25 cellular contexts compared by ENCODE assay signal in the genomic region with DNA sequence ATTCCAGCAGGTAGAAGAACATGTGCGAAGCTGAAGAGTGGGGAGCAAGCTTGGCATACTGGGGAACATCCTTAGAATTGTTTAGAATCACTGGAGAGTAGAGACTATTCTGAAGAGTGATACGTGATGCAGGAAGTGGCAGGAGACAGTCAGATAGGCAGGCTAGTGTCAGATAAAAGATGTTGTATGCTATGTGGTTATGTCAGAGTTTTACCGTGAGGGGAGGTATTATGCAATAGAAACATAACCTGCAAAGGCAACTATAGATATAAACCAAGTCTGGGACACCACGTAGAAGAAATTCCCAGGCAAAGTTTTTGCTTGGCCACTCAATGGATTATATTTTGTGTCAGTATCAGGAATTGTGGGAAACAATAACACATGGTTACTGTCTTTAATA.
"Had no signal": no experiment of that assay in that cellular context is flagged by ENCODE, and none has a peak within 500 bp of the region (broad histone marks: within the 10 kb centered on the region; RNA-seq: fewer than 3 reads in every experiment).

No MANE protein-coding gene starts in this region.

- H3K36me3 ChIP-seq: esophagus squamous epithelium, heart right ventricle, lower lobe of right lung, ovary, spleen, tibial artery had no signal

- H3K4me1 ChIP-seq: esophagus squamous epithelium, lower lobe of right lung, psoas muscle, spleen, testis had no signal

- H3K27me3 ChIP-seq: esophagus squamous epithelium, heart right ventricle, ovary, spleen, testis, tibial artery had no signal

- ATAC-seq: heart right ventricle; left ventricle myocardium superior; lower lobe of right lung; naive thymus-derived CD8-positive, alpha-beta T cell; psoas muscle; right cardiac atrium; stimulated activated naive CD8-positive, alpha-beta T cell treated with anti-CD3 and anti-CD28 coated beads, Interleukin-15, Interleukin-2, amounts not matched to agents 100 U/mL and 50 U/mL, for 24 hours had no signal

- H3K4me3 ChIP-seq: coronary artery, esophagus squamous epithelium, heart right ventricle, lower lobe of right lung, ovary, psoas muscle, skin epidermis, spleen, testis, tibial artery had no signal

- H3K9me3 ChIP-seq: esophagus squamous epithelium, heart right ventricle, lower lobe of right lung, ovary, psoas muscle, spleen, testis, tibial artery had no signal

- H3K27ac ChIP-seq: coronary artery, esophagus squamous epithelium, heart right ventricle, lower lobe of right lung, ovary, psoas muscle, skin epidermis, spleen, testis, tibial artery had no signal

- DNase-seq: dermis blood vessel endothelial cell; effector memory CD4-positive, alpha-beta T cell; erythroblast; esophagus squamous epithelium; foreskin melanocyte; glutamatergic neuron; heart right ventricle; hippocampal formation; immature natural killer cell; islet precursor cell; left ventricle myocardium superior; lower lobe of right lung; naive thymus-derived CD8-positive, alpha-beta T cell; occipital lobe; ovary; psoas muscle; spleen; stimulated activated CD4-positive, alpha-beta T cell treated with anti-CD3 and anti-CD28 coated beads, Interleukin-4, amount 100 ng/mL, for 4 hours; stimulated activated naive CD8-positive, alpha-beta T cell treated with anti-CD3 and anti-CD28 coated beads, Interleukin-15, Interleukin-2, amounts not matched to agents 100 U/mL and 50 U/mL, for 24 hours; substantia nigra; testis; tibial artery had no signal
